In genomic region chr3:60301142-60301541, GRCh38 we compare ENCODE assay signal across 22 cellular contexts.
DNase-seq lines count a peak whose midpoint lies in the region; ATAC-seq and TF ChIP-seq lines count a peak whose summit lies in the region.
"Had no signal": no experiment of that assay in that cellular context is flagged by ENCODE, and none has a peak within 500 bp of the region (broad histone marks: within the 10 kb centered on the region; RNA-seq: fewer than 3 reads in every experiment).

No MANE protein-coding gene starts in this region.

- DNase-seq in GM04504 (ENCODE audit: low read depth) (peak; percentile 64), adipocyte (ENCODE audit: low read depth) (peak; percentile 47), fibroblast of mammary gland (ENCODE audit: low read depth) (peak; percentile 84), T-helper 1 cell (no peak)
- no peak for DNase-seq in activated CD4-positive, alpha-beta memory T cell treated with anti-CD3 and anti-CD28 coated beads, Interleukin-2, amount 10 ng/mL, durations not matched to agents 7 days and 5 days
- DNase-seq: activated CD8-positive, alpha-beta T cell treated with anti-CD3 and anti-CD28 coated beads, Interleukin-2, amount 10 ng/mL, durations not matched to agents 7 days and 5 days; activated naive CD8-positive, alpha-beta T cell treated with anti-CD3 and anti-CD28 coated beads for 36 hours; activated T-cell treated with anti-CD3 and anti-CD28 coated beads, Interleukin-2, amount 50 U/mL, for 48 hours; CD4-positive, alpha-beta memory T cell; central memory CD4-positive, alpha-beta T cell; EL; lower lobe of right lung; naive thymus-derived CD8-positive, alpha-beta T cell; NCI-H1694; NCI-H446 treated with DMSO at 0.1 percent for 48 hours; Right ventricle myocardium superior had no signal

- POLR2A ChIA-PET in activated CD4-positive, alpha-beta memory T cell treated with anti-CD3 and anti-CD28 coated beads, Interleukin-2, amount 10 ng/mL, durations not matched to agents 7 days and 5 days (lab: Charles Lee) = no interaction called here

- H3K4me3 ChIP-seq in adipocyte (ENCODE audit: low read length) (no peak overlapping the region), fibroblast of mammary gland (ENCODE audit: control insufficient read depth, low read depth, low read length) (no peak overlapping the region), skeletal muscle satellite cell (ENCODE audit: low read length) (no peak overlapping the region)
- H3K4me3 ChIP-seq: lower lobe of right lung, tibial nerve had no signal

- H3K4me3 Mint-ChIP-seq in activated CD4-positive, alpha-beta memory T cell treated with anti-CD3 and anti-CD28 coated beads, Interleukin-2, amount 10 ng/mL, durations not matched to agents 7 days and 5 days = no peak overlapping the region
- H3K4me3 Mint-ChIP-seq: activated CD8-positive, alpha-beta T cell treated with anti-CD3 and anti-CD28 coated beads, Interleukin-2, amount 10 ng/mL, durations not matched to agents 7 days and 5 days; activated naive CD8-positive, alpha-beta T cell treated with anti-CD3 and anti-CD28 coated beads for 36 hours; CD4-positive, alpha-beta memory T cell; naive thymus-derived CD8-positive, alpha-beta T cell; stimulated activated effector memory CD8-positive, alpha-beta T cell treated with anti-CD3 and anti-CD28 coated beads, Interleukin-12 subunit alpha, Interleukin-12 subunit beta, amount 100 ng/mL, for 72 hours; T-helper 1 cell treated with Interleukin-12 subunit alpha and Interleukin-12 subunit beta and Interleukin-4 antibody, amounts not matched to agents 30 μg/mL and 1 μg/mL, for 36 hours; WTC11 had no signal

- TF ChIP-seq CTCF in fibroblast of mammary gland (conservative IDR thresholded peaks at IDR 0.05; ENCODE audit: control insufficient read depth, insufficient read depth, low read depth, low read length) = no peak

- H3K4me1 ChIP-seq in adipocyte (ENCODE audit: control insufficient read depth, insufficient read depth, low read length) (peaks cover 51% of the 10 kb centered on the region), skeletal muscle satellite cell (ENCODE audit: control insufficient read depth, insufficient read depth, low read length) (peaks cover 11% of the 10 kb centered on the region)
- H3K4me1 ChIP-seq: lower lobe of right lung, tibial nerve had no signal

- peaks cover 5% of the 10 kb centered on the region for H3K9me3 Mint-ChIP-seq in activated CD4-positive, alpha-beta memory T cell treated with anti-CD3 and anti-CD28 coated beads, Interleukin-2, amount 10 ng/mL, durations not matched to agents 7 days and 5 days
- H3K9me3 Mint-ChIP-seq: stimulated activated effector memory CD8-positive, alpha-beta T cell treated with anti-CD3 and anti-CD28 coated beads, Interleukin-12 subunit alpha, Interleukin-12 subunit beta, amount 100 ng/mL, for 72 hours had no signal

- peak overlapping the region; percentile 31 for H3K4me2 ChIP-seq in skeletal muscle satellite cell (ENCODE audit: low read length)

- CTCF ChIA-PET in activated CD4-positive, alpha-beta memory T cell treated with anti-CD3 and anti-CD28 coated beads, Interleukin-2, amount 10 ng/mL, durations not matched to agents 7 days and 5 days (lab: Charles Lee) = no interaction called here

- peaks cover 2% of the 10 kb centered on the region for H3K4me1 Mint-ChIP-seq in activated CD4-positive, alpha-beta memory T cell treated with anti-CD3 and anti-CD28 coated beads, Interleukin-2, amount 10 ng/mL, durations not matched to agents 7 days and 5 days
- H3K4me1 Mint-ChIP-seq: stimulated activated effector memory CD8-positive, alpha-beta T cell treated with anti-CD3 and anti-CD28 coated beads, Interleukin-12 subunit alpha, Interleukin-12 subunit beta, amount 100 ng/mL, for 72 hours; WTC11 had no signal

- no peak for ATAC-seq in GM18867 (IDR thresholded peaks at IDR 0.05; ENCODE audit: unreplicated experiment)
- ATAC-seq: activated CD8-positive, alpha-beta T cell treated with anti-CD3 and anti-CD28 coated beads, Interleukin-2, amount 10 ng/mL, durations not matched to agents 7 days and 5 days; lower lobe of right lung; naive thymus-derived CD8-positive, alpha-beta T cell; stimulated activated effector memory CD8-positive, alpha-beta T cell treated with anti-CD3 and anti-CD28 coated beads, Interleukin-12 subunit alpha, Interleukin-12 subunit beta, amount 100 ng/mL, for 72 hours; WTC11 had no signal

- H3K27me3 Mint-ChIP-seq in activated CD4-positive, alpha-beta memory T cell treated with anti-CD3 and anti-CD28 coated beads, Interleukin-2, amount 10 ng/mL, durations not matched to agents 7 days and 5 days = no peaks in the 10 kb centered on the region
- H3K27me3 Mint-ChIP-seq: activated naive CD8-positive, alpha-beta T cell treated with anti-CD3 and anti-CD28 coated beads for 36 hours; CD4-positive, alpha-beta memory T cell; naive thymus-derived CD8-positive, alpha-beta T cell had no signal

- no peak overlapping the region for H3K9ac ChIP-seq in adipocyte (ENCODE audit: low read length)
- H3K9ac ChIP-seq in skeletal muscle satellite cell (ENCODE audit: low read depth, low read length) = no peak overlapping the region

- H3K36me3 ChIP-seq in adipocyte (ENCODE audit: control insufficient read depth, insufficient read depth, low read length, severe bottlenecking) = no peaks in the 10 kb centered on the region
- H3K36me3 ChIP-seq in skeletal muscle satellite cell (ENCODE audit: insufficient read depth, low read length) = no peaks in the 10 kb centered on the region
- H3K36me3 ChIP-seq: lower lobe of right lung, tibial nerve had no signal

- no peaks in the 10 kb centered on the region for H3K27me3 ChIP-seq in adipocyte (replicated peaks; ENCODE audit: control insufficient read depth, insufficient read depth, low read length)
- H3K27me3 ChIP-seq in skeletal muscle satellite cell (ENCODE audit: control insufficient read depth, insufficient read depth, low read length) = no peaks in the 10 kb centered on the region
- H3K27me3 ChIP-seq: tibial nerve had no signal

- H3K36me3 Mint-ChIP-seq in activated CD4-positive, alpha-beta memory T cell treated with anti-CD3 and anti-CD28 coated beads, Interleukin-2, amount 10 ng/mL, durations not matched to agents 7 days and 5 days (ENCODE audit: low read depth) = no peaks in the 10 kb centered on the region
- H3K36me3 Mint-ChIP-seq: CD4-positive, alpha-beta memory T cell; stimulated activated effector memory CD8-positive, alpha-beta T cell treated with anti-CD3 and anti-CD28 coated beads, Interleukin-12 subunit alpha, Interleukin-12 subunit beta, amount 100 ng/mL, for 72 hours; WTC11 had no signal

- H3K9me3 ChIP-seq in adipocyte (ENCODE audit: control insufficient read depth, low read length) (no peaks in the 10 kb centered on the region), skeletal muscle satellite cell (replicated peaks; ENCODE audit: low read length) (no peaks in the 10 kb centered on the region)
- H3K9me3 ChIP-seq: lower lobe of right lung, tibial nerve had no signal

- no peak overlapping the region for H3K27ac Mint-ChIP-seq in activated CD4-positive, alpha-beta memory T cell treated with anti-CD3 and anti-CD28 coated beads, Interleukin-2, amount 10 ng/mL, durations not matched to agents 7 days and 5 days
- H3K27ac Mint-ChIP-seq: activated CD8-positive, alpha-beta T cell treated with anti-CD3 and anti-CD28 coated beads, Interleukin-2, amount 10 ng/mL, durations not matched to agents 7 days and 5 days; activated naive CD8-positive, alpha-beta T cell treated with anti-CD3 and anti-CD28 coated beads for 36 hours; CD4-positive, alpha-beta memory T cell; naive thymus-derived CD8-positive, alpha-beta T cell; stimulated activated effector memory CD8-positive, alpha-beta T cell treated with anti-CD3 and anti-CD28 coated beads, Interleukin-12 subunit alpha, Interleukin-12 subunit beta, amount 100 ng/mL, for 72 hours; T-helper 1 cell treated with Interleukin-12 subunit alpha and Interleukin-12 subunit beta and Interleukin-4 antibody, amounts not matched to agents 30 μg/mL and 1 μg/mL, for 36 hours; WTC11 had no signal

Comparison
In these comparisons a context has a peak if more than half of its experiments do, and no peak if none do; other contexts are left out.
1. DNase-seq: peak in GM04504 (single experiment), adipocyte (single experiment) and fibroblast of mammary gland (single experiment); none in activated CD4-positive, alpha-beta memory T cell treated with anti-CD3 and anti-CD28 coated beads, Interleukin-2, amount 10 ng/mL, durations not matched to agents 7 days and 5 days (single experiment) and T-helper 1 cell (0 of 5).